In genomic region chr18:44733069-44733753, GRCh38 we compare ENCODE assay signal across 8 cellular contexts. TPM values are rescaled to one million over a fixed set of nuclear protein-coding genes. Genes with fewer than 3 reads are reported as not detected.
DNase-seq lines count a peak whose midpoint lies in the region; ATAC-seq and TF ChIP-seq lines count a peak whose summit lies in the region.

No MANE protein-coding gene starts in this region.

- no peaks in the 10 kb centered on the region for H3K36me3 ChIP-seq in KMS-11 (ENCODE audit: insufficient read depth)
- no peaks in the 10 kb centered on the region for H3K36me3 ChIP-seq in mesodermal cell (ENCODE audit: control insufficient read depth, insufficient read depth, low read length)

- no peaks in the 10 kb centered on the region for H4K20me1 ChIP-seq in KMS-11 (ENCODE audit: insufficient read depth)

- H3K4me1 ChIP-seq in KMS-11 (ENCODE audit: low read depth, poor library complexity, severe bottlenecking) (peaks cover 91% of the 10 kb centered on the region), mesodermal cell (ENCODE audit: control insufficient read depth, insufficient read depth, low read length, poor library complexity, severe bottlenecking) (peaks cover 56% of the 10 kb centered on the region)

- H3K27ac ChIP-seq in KMS-11 (peak overlapping the region; percentile 8; the same call in 1 of the 2 replicates), mesodermal cell (ENCODE audit: low read depth, low read length, severe bottlenecking) (peak overlapping the region; percentile 80)

- H3K9ac ChIP-seq in KMS-11 = no peak overlapping the region

- peaks cover 4 to 16% of the 10 kb centered on the region in 2 donors for H3K36me3 Mint-ChIP-seq in activated naive CD4-positive, alpha-beta T cell treated with anti-CD3 and anti-CD28 coated beads, Interleukin-2, amount 50 U/mL, for 72 hours

- peak; percentile 81 for DNase-seq in AG08396 (ENCODE audit: low spot score)
- DNase-seq in activated naive CD4-positive, alpha-beta T cell treated with anti-CD3 and anti-CD28 coated beads, Interleukin-2, amount 50 U/mL, for 72 hours (ENCODE audit: low spot score in 2 of 2) = peak; percentile 13 to 57
- DNase-seq in NCI-H1048 (lab: John Stamatoyannopoulos, UW) = no peak
- no peak for DNase-seq in NCI-H1436 treated with DMSO at 0.1 percent for 48 hours (lab: John Stamatoyannopoulos, UW)
- DNase-seq in NCI-H2171 treated with DMSO at 0.1 percent for 48 hours (lab: John Stamatoyannopoulos, UW) = no peak

- peak overlapping the region; percentile 73 for H3K4me2 ChIP-seq in KMS-11

- TF ChIP-seq CTCF in KMS-11 (conservative IDR thresholded peaks at IDR 0.05; ENCODE audit: low read depth, low read length) = no peak

- H3K27ac Mint-ChIP-seq in activated naive CD4-positive, alpha-beta T cell treated with anti-CD3 and anti-CD28 coated beads, Interleukin-2, amount 50 U/mL, for 72 hours = no peak overlapping the region

- H3K9me3 Mint-ChIP-seq in activated naive CD4-positive, alpha-beta T cell treated with anti-CD3 and anti-CD28 coated beads, Interleukin-2, amount 50 U/mL, for 72 hours = peaks cover 0 to 5% of the 10 kb centered on the region in 2 donors

- peak; percentile 84 to 94 for ATAC-seq in activated naive CD4-positive, alpha-beta T cell treated with anti-CD3 and anti-CD28 coated beads, Interleukin-2, amount 50 U/mL, for 72 hours
- ATAC-seq in GM19328 (IDR thresholded peaks at IDR 0.05; ENCODE audit: unreplicated experiment) = no peak

- H3K9me3 ChIP-seq in mesodermal cell (ENCODE audit: control insufficient read depth, low read length) = no peaks in the 10 kb centered on the region

- H3K4me3 ChIP-seq in KMS-11 (IDR thresholded peaks at IDR 0.05; ENCODE audit: insufficient read depth, low read depth, low read length) (no peak overlapping the region), mesodermal cell (ENCODE audit: extremely low read depth, insufficient read depth, low read length, poor library complexity, severe bottlenecking) (no peak overlapping the region)

- H3K79me2 ChIP-seq in KMS-11 (ENCODE audit: insufficient read depth, low read depth) = peaks cover 74% of the 10 kb centered on the region

- H2AFZ ChIP-seq in KMS-11 (ENCODE audit: low read depth) = no peak overlapping the region

- H3K27me3 ChIP-seq in KMS-11 (ENCODE audit: insufficient read depth, low read depth) = no peaks in the 10 kb centered on the region

- WGBS in mesodermal cell (ENCODE audit: insufficient coverage in 2 of 2), 2 experiments = 85 to 89% methylated on average over 4 to 6 of the region's 8 CpGs

RNA-seq across cellular contexts. Expression of gene SETBP1, which starts 52.5 kb away (rescaled TPM):
- 1 to 10 TPM; 1.2 to 2.7 TPM for total RNA-seq in activated naive CD4-positive, alpha-beta T cell treated with anti-CD3 and anti-CD28 coated beads, Interleukin-2, amount 50 U/mL, for 72 hours
- 10.7 TPM for polyA plus RNA-seq in mesodermal cell (2013, experiment 1 of 2)
- polyA plus RNA-seq in mesodermal cell (2013, experiment 2 of 2) = 8.6 TPM

Comparison
In these comparisons a context has a peak if more than half of its experiments do, and no peak if none do; other contexts are left out.
1. DNase-seq: peak in AG08396 (single experiment) and activated naive CD4-positive, alpha-beta T cell treated with anti-CD3 and anti-CD28 coated beads, Interleukin-2, amount 50 U/mL, for 72 hours (2 of 2); none in NCI-H1048 (single experiment), NCI-H1436 treated with DMSO at 0.1 percent for 48 hours (single experiment) and NCI-H2171 treated with DMSO at 0.1 percent for 48 hours (single experiment).